In the genomic region with DNA sequence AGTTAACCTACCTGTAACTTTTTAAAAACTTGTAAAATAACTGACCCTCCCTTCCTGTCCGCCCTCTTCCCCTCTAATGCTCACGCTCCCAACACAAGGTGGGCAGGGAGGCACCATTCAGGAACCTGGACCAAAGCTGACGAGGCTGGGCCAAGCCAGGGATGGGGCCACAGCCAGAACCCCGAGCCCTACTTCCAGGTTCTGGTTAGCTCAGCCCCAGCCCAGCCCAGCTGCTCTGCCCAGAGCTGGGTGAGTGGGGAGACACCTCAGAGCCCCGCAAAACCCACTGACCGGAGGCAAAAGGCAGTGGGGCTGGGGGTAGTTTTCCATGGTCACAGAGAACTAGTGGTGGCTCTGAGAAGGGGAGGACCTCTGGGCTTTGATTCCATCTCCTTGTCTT, we compare ENCODE assay signal across 1 cellular context.
TF ChIP-seq lines count a peak whose summit lies in the region.

No MANE protein-coding gene starts in this region.

TF ChIP-seq in GM23338, 12 proteins besides CTCF, POLR2A, EP300 and RAD21 (continued from another document):
- TF ChIP-seq, protein P1, sequence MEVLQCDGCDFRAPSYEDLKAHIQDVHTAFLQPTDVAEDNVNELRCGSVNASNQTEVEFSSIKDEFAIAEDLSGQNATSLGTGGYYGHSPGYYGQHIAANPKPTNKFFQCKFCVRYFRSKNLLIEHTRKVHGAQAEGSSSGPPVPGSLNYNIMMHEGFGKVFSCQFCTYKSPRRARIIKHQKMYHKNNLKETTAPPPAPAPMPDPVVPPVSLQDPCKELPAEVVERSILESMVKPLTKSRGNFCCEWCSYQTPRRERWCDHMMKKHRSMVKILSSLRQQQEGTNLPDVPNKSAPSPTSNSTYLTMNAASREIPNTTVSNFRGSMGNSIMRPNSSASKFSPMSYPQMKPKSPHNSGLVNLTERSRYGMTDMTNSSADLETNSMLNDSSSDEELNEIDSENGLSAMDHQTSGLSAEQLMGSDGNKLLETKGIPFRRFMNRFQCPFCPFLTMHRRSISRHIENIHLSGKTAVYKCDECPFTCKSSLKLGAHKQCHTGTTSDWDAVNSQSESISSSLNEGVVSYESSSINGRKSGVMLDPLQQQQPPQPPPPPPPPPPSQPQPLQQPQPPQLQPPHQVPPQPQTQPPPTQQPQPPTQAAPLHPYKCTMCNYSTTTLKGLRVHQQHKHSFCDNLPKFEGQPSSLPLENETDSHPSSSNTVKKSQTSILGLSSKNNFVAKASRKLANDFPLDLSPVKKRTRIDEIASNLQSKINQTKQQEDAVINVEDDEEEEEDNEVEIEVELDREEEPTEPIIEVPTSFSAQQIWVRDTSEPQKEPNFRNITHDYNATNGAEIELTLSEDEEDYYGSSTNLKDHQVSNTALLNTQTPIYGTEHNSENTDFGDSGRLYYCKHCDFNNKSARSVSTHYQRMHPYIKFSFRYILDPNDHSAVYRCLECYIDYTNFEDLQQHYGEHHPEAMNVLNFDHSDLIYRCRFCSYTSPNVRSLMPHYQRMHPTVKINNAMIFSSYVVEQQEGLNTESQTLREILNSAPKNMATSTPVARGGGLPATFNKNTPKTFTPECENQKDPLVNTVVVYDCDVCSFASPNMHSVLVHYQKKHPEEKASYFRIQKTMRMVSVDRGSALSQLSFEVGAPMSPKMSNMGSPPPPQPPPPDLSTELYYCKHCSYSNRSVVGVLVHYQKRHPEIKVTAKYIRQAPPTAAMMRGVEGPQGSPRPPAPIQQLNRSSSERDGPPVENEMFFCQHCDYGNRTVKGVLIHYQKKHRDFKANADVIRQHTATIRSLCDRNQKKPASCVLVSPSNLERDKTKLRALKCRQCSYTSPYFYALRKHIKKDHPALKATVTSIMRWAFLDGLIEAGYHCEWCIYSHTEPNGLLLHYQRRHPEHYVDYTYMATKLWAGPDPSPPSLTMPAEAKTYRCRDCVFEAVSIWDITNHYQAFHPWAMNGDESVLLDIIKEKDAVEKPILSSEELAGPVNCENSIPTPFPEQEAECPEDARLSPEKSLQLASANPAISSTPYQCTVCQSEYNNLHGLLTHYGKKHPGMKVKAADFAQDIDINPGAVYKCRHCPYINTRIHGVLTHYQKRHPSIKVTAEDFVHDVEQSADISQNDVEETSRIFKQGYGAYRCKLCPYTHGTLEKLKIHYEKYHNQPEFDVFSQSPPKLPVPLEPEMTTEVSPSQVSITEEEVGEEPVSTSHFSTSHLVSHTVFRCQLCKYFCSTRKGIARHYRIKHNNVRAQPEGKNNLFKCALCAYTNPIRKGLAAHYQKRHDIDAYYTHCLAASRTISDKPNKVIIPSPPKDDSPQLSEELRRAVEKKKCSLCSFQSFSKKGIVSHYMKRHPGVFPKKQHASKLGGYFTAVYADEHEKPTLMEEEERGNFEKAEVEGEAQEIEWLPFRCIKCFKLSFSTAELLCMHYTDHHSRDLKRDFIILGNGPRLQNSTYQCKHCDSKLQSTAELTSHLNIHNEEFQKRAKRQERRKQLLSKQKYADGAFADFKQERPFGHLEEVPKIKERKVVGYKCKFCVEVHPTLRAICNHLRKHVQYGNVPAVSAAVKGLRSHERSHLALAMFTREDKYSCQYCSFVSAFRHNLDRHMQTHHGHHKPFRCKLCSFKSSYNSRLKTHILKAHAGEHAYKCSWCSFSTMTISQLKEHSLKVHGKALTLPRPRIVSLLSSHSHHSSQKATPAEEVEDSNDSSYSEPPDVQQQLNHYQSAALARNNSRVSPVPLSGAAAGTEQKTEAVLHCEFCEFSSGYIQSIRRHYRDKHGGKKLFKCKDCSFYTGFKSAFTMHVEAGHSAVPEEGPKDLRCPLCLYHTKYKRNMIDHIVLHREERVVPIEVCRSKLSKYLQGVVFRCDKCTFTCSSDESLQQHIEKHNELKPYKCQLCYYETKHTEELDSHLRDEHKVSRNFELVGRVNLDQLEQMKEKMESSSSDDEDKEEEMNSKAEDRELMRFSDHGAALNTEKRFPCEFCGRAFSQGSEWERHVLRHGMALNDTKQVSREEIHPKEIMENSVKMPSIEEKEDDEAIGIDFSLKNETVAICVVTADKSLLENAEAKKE (CRISPR knock-in tag; IDR thresholded peaks at IDR 0.05) = no peak
- TF ChIP-seq NANOG (IDR thresholded peaks at IDR 0.05; ENCODE audit: borderline replicate concordance) (no peak), ZNF114 (CRISPR knock-in tag; IDR thresholded peaks at IDR 0.05) (no peak), ZNF331 (CRISPR knock-in tag; IDR thresholded peaks at IDR 0.05; ENCODE audit: low read depth) (no peak)
- TF ChIP-seq, protein P2, sequence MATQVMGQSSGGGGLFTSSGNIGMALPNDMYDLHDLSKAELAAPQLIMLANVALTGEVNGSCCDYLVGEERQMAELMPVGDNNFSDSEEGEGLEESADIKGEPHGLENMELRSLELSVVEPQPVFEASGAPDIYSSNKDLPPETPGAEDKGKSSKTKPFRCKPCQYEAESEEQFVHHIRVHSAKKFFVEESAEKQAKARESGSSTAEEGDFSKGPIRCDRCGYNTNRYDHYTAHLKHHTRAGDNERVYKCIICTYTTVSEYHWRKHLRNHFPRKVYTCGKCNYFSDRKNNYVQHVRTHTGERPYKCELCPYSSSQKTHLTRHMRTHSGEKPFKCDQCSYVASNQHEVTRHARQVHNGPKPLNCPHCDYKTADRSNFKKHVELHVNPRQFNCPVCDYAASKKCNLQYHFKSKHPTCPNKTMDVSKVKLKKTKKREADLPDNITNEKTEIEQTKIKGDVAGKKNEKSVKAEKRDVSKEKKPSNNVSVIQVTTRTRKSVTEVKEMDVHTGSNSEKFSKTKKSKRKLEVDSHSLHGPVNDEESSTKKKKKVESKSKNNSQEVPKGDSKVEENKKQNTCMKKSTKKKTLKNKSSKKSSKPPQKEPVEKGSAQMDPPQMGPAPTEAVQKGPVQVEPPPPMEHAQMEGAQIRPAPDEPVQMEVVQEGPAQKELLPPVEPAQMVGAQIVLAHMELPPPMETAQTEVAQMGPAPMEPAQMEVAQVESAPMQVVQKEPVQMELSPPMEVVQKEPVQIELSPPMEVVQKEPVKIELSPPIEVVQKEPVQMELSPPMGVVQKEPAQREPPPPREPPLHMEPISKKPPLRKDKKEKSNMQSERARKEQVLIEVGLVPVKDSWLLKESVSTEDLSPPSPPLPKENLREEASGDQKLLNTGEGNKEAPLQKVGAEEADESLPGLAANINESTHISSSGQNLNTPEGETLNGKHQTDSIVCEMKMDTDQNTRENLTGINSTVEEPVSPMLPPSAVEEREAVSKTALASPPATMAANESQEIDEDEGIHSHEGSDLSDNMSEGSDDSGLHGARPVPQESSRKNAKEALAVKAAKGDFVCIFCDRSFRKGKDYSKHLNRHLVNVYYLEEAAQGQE (IDR thresholded peaks at IDR 0.05; ENCODE audit: unreplicated experiment) = no peak
